1 cellular context compared by ENCODE assay signal in the genomic region with DNA sequence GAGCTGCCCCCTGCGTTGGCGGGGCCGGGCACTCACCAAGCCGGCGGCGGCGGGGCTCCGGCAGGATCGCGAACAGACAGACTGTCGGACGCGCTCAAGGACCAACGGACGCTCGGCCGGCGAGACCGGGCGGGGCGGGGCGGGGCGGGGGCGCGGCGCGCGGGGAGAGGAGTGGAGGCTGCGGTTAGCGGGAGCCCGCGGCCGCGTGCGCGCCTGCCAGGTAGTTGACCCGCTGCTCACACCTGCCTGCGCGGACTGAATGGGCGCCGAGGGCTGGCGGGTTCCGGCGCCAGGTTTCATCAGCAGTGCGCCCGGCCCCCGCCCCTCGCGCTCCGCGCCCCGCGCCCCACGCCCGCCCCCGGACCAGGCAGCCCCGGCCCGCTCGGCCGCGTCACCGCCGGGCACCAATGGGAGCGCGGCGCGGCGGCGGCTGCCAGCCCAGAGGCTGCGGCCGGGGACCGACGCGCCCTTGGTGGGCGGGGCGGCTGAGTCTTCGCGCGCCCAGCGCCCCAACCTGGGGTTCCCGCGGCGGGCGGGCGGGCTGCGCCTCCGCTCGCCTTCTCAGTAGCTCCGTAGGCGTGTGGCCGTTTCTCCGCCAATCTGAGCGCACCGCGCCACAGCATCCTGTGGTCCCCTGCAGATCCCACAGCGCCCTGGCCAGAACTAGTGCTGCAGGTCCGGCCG.
TF ChIP-seq lines count a peak whose summit lies in the region.

Gene SLC7A1, minus strand, starts transcription at position 309 of the 684 bp plus-strand sequence. CDS start 59,500 bp downstream, outside the sequence.

TF ChIP-seq in HEK293, 187 proteins besides CTCF, POLR2A, EP300 and RAD21 (continued from another document):
- TF ChIP-seq, protein P1, sequence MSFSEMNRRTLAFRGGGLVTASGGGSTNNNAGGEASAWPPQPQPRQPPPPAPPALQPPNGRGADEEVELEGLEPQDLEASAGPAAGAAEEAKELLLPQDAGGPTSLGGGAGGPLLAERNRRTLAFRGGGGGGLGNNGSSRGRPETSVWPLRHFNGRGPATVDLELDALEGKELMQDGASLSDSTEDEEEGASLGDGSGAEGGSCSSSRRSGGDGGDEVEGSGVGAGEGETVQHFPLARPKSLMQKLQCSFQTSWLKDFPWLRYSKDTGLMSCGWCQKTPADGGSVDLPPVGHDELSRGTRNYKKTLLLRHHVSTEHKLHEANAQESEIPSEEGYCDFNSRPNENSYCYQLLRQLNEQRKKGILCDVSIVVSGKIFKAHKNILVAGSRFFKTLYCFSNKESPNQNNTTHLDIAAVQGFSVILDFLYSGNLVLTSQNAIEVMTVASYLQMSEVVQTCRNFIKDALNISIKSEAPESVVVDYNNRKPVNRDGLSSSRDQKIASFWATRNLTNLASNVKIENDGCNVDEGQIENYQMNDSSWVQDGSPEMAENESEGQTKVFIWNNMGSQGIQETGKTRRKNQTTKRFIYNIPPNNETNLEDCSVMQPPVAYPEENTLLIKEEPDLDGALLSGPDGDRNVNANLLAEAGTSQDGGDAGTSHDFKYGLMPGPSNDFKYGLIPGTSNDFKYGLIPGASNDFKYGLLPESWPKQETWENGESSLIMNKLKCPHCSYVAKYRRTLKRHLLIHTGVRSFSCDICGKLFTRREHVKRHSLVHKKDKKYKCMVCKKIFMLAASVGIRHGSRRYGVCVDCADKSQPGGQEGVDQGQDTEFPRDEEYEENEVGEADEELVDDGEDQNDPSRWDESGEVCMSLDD (tag by site-specific recombination; IDR thresholded peaks at IDR 0.05) = peak; percentile 48; the same call in 1 of the 2 replicates
- TF ChIP-seq, protein P2, sequence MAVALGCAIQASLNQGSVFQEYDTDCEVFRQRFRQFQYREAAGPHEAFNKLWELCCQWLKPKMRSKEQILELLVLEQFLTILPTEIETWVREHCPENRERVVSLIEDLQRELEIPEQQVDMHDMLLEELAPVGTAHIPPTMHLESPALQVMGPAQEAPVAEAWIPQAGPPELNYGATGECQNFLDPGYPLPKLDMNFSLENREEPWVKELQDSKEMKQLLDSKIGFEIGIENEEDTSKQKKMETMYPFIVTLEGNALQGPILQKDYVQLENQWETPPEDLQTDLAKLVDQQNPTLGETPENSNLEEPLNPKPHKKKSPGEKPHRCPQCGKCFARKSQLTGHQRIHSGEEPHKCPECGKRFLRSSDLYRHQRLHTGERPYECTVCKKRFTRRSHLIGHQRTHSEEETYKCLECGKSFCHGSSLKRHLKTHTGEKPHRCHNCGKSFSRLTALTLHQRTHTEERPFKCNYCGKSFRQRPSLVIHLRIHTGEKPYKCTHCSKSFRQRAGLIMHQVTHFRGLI (tag by site-specific recombination; IDR thresholded peaks at IDR 0.05) = peak; percentile 84
- TF ChIP-seq ZBTB20 (tag by site-specific recombination; IDR thresholded peaks at IDR 0.05) = no peak; the same call in 1 of the 2 replicates
- TF ChIP-seq, protein P3, sequence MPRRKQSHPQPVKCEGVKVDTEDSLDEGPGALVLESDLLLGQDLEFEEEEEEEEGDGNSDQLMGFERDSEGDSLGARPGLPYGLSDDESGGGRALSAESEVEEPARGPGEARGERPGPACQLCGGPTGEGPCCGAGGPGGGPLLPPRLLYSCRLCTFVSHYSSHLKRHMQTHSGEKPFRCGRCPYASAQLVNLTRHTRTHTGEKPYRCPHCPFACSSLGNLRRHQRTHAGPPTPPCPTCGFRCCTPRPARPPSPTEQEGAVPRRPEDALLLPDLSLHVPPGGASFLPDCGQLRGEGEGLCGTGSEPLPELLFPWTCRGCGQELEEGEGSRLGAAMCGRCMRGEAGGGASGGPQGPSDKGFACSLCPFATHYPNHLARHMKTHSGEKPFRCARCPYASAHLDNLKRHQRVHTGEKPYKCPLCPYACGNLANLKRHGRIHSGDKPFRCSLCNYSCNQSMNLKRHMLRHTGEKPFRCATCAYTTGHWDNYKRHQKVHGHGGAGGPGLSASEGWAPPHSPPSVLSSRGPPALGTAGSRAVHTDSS (tag by site-specific recombination; IDR thresholded peaks at IDR 0.05) = no peak
- no peak for TF ChIP-seq ZNF146 (tag by site-specific recombination; IDR thresholded peaks at IDR 0.05)
- TF ChIP-seq ZNF426 (tag by site-specific recombination; IDR thresholded peaks at IDR 0.05) = no peak
- no peak for TF ChIP-seq ZNF112 (tag by site-specific recombination; IDR thresholded peaks at IDR 0.05)
- TF ChIP-seq ZNF544 (tag by site-specific recombination; IDR thresholded peaks at IDR 0.05) = no peak
- no peak for TF ChIP-seq ZNF623 (tag by site-specific recombination; IDR thresholded peaks at IDR 0.05)
- no peak for TF ChIP-seq ZNF2 (tag by site-specific recombination; IDR thresholded peaks at IDR 0.05)
- TF ChIP-seq ZFP37 (tag by site-specific recombination; IDR thresholded peaks at IDR 0.05) = no peak
- no peak for TF ChIP-seq ZSCAN23 (tag by site-specific recombination; IDR thresholded peaks at IDR 0.05)
- no peak for TF ChIP-seq ZNF777 (tag by site-specific recombination; IDR thresholded peaks at IDR 0.05; ENCODE audit: borderline replicate concordance)
- TF ChIP-seq ZNF248 (tag by site-specific recombination; IDR thresholded peaks at IDR 0.05) = no peak
- TF ChIP-seq GLIS1 (tag by site-specific recombination; IDR thresholded peaks at IDR 0.05) = peak; percentile 51; the same call in 1 of the 2 replicates
- no peak for TF ChIP-seq ZNF571 (tag by site-specific recombination; IDR thresholded peaks at IDR 0.05)
- TF ChIP-seq KLF8 (tag by site-specific recombination; IDR thresholded peaks at IDR 0.05) = no peak
- TF ChIP-seq GLI2 (tag by site-specific recombination; IDR thresholded peaks at IDR 0.05; ENCODE audit: borderline replicate concordance, low read depth) = no peak
- TF ChIP-seq WT1 (tag by site-specific recombination; IDR thresholded peaks at IDR 0.05) = no peak
- TF ChIP-seq SP2 (tag by site-specific recombination; IDR thresholded peaks at IDR 0.05) = peak; percentile 59
- no peak for TF ChIP-seq ZNF274 (IDR thresholded peaks at IDR 0.05; ENCODE audit: low read length)
- TF ChIP-seq ZNF274 (tag by site-specific recombination; IDR thresholded peaks at IDR 0.05; ENCODE audit: borderline replicate concordance) = no peak
- no peak for TF ChIP-seq ZNF664 (tag by site-specific recombination; IDR thresholded peaks at IDR 0.05)
- TF ChIP-seq KLF16 (tag by site-specific recombination; IDR thresholded peaks at IDR 0.05) = no peak
- TF ChIP-seq PATZ1 (tag by site-specific recombination; IDR thresholded peaks at IDR 0.05) = peak; percentile 31; the same call in 1 of the 2 replicates
- TF ChIP-seq, protein P4, sequence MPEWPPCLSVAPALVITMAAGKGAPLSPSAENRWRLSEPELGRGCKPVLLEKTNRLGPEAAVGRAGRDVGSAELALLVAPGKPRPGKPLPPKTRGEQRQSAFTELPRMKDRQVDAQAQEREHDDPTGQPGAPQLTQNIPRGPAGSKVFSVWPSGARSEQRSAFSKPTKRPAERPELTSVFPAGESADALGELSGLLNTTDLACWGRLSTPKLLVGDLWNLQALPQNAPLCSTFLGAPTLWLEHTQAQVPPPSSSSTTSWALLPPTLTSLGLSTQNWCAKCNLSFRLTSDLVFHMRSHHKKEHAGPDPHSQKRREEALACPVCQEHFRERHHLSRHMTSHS (tag by site-specific recombination; IDR thresholded peaks at IDR 0.05) = no peak
- no peak for TF ChIP-seq YY2 (tag by site-specific recombination; IDR thresholded peaks at IDR 0.05)
- TF ChIP-seq ZBTB8A (tag by site-specific recombination; IDR thresholded peaks at IDR 0.05) = peak; percentile 96
- TF ChIP-seq ZFP41 (tag by site-specific recombination; IDR thresholded peaks at IDR 0.05; ENCODE audit: borderline replicate concordance) = no peak
- no peak for TF ChIP-seq ZNF76 (tag by site-specific recombination; IDR thresholded peaks at IDR 0.05; ENCODE audit: borderline replicate concordance, low read depth)
- no peak for TF ChIP-seq ZNF223 (tag by site-specific recombination; IDR thresholded peaks at IDR 0.05)
- TF ChIP-seq SETDB1 (IDR thresholded peaks at IDR 0.05; ENCODE audit: insufficient read length, low read length) = no peak
- peak; percentile 85 for TF ChIP-seq ZIC2 (tag by site-specific recombination; IDR thresholded peaks at IDR 0.05)
- no peak for TF ChIP-seq ZNF561 (tag by site-specific recombination; IDR thresholded peaks at IDR 0.05; ENCODE audit: borderline replicate concordance)
- peak; percentile 73; the same call in 1 of the 2 replicates for TF ChIP-seq ZNF600 (tag by site-specific recombination; IDR thresholded peaks at IDR 0.05)
- TF ChIP-seq ZNF433 (tag by site-specific recombination; IDR thresholded peaks at IDR 0.05; ENCODE audit: low read depth) = no peak
- TF ChIP-seq ZNF202 (tag by site-specific recombination; IDR thresholded peaks at IDR 0.05; ENCODE audit: borderline replicate concordance) = no peak
- no peak for TF ChIP-seq ZNF830 (tag by site-specific recombination; IDR thresholded peaks at IDR 0.05; ENCODE audit: low read depth)
